8 cellular contexts compared by ENCODE assay signal in the genomic region with DNA sequence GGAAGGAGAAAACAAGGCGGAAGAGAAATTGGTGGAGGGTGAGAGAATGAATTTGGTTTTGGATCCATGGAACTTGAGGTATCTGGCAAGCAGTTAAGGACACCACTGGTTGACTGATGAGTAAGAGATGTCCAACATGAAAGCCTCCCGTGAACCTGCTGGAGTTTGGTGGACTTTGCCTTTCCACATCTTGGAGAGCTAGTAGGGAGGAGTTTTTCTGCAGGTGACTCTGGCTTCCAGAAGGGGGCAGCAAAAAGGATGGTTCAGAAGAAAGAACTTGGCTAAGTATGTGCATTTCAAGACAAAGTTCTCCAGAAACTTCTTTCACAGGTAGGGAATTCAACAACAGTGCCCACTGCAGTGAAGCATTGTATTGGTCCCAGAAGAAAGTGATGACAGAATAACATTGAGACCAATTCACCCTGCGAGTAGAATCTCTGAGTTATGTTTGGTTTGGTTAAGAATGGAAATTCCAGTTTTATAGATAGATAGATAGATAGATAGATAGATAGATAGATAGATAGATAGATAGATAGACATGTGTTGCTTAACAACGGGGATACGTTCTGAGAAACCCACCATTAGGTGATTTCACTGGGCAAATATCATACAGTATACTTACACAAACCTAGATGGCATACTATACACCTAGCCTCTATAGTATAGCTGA. TPM values are rescaled to one million over a fixed set of nuclear protein-coding genes. Genes with fewer than 3 reads are reported as not detected.
A peak's percentile ranks its signal among the peaks of the same experiment; 100 is the strongest.
DNase-seq lines count a peak whose midpoint lies in the region; ATAC-seq, FAIRE-seq and TF ChIP-seq lines count a peak whose summit lies in the region.

No MANE protein-coding gene starts in this region.

- H3K27me3 ChIP-seq in AG04450 (ENCODE audit: control insufficient read depth, insufficient read depth, low read length), result no peaks in the 10 kb centered on the region
- H3K27me3 ChIP-seq in bronchial epithelial cell (ENCODE audit: control insufficient read depth, insufficient read depth, low read length), result no peaks in the 10 kb centered on the region

- FAIRE-seq in bronchial epithelial cell (lab: Jason Lieb, UNC), result no peak

- H3K9me3 ChIP-seq in AG04450 (ENCODE audit: control insufficient read depth, insufficient read depth, low read length), result no peaks in the 10 kb centered on the region

- peaks cover 7% of the 10 kb centered on the region for H3K9me3 Mint-ChIP-seq in neural crest cell

- H3K27me3 Mint-ChIP-seq in neural crest cell (ENCODE audit: low read depth), result peaks cover 2% of the 10 kb centered on the region

- DNase-seq in AG04450 (ENCODE audit: low read depth, low spot score) (no peak), NAMALWA (ENCODE audit: low spot score) (peak; percentile 44), bronchial epithelial cell (ENCODE audit: low read depth) (peak; percentile 43), neural crest cell (ENCODE audit: low read depth, low spot score) (no peak), Ammon's horn (ENCODE audit: low spot score) (no peak), DMS79 treated with DMSO at 0.1 percent for 48 hours (lab: John Stamatoyannopoulos, UW) (no peak)

- no peak overlapping the region for H3K27ac Mint-ChIP-seq in neural crest cell (ENCODE audit: unreplicated experiment)

- H3K4me3 ChIP-seq in AG04450 (ENCODE audit: low read depth, low read length) (no peak overlapping the region), bronchial epithelial cell (ENCODE audit: low read depth, low read length) (no peak overlapping the region)

- no peak overlapping the region for H3K4me3 Mint-ChIP-seq in neural crest cell

- ATAC-seq in GM21619 (IDR thresholded peaks at IDR 0.05; ENCODE audit: unreplicated experiment), result no peak

- TF ChIP-seq CTCF in AG04450 (IDR thresholded peaks at IDR 0.05; ENCODE audit: low read depth, low read length) (peak; percentile 70), GM12874 (IDR thresholded peaks at IDR 0.05; ENCODE audit: insufficient read depth, low read depth, low read length) (peak; percentile 69), bronchial epithelial cell (IDR thresholded peaks at IDR 0.05; ENCODE audit: insufficient read depth, low read length, severe bottlenecking) (peak; percentile 79), neural crest cell (conservative IDR thresholded peaks at IDR 0.05) (peak; percentile 58)

- H3K27ac ChIP-seq in AG04450 (ENCODE audit: low read depth, low read length), result no peak overlapping the region

- no peaks in the 10 kb centered on the region for H3K36me3 ChIP-seq in bronchial epithelial cell (ENCODE audit: control insufficient read depth, insufficient read depth, low read length)

- H3K4me1 Mint-ChIP-seq in neural crest cell, result no peaks in the 10 kb centered on the region

- POLR2A ChIA-PET in AG04450 (lab: Yijun Ruan, JAX), result no interaction called here

- H3K36me3 Mint-ChIP-seq in neural crest cell (ENCODE audit: low read depth), result peaks cover 6% of the 10 kb centered on the region

- CTCF ChIA-PET in AG04450 (lab: Charles Lee), result interaction anchor here (0.6 to 3.0 kb wide), 10 partner anchors 8 to 835 kb away, joined by 3 to 13 read pairs (median 4); no protein-coding TSS in a partner anchor

RNA-seq across cellular contexts. Expression of gene DCDC1, which starts 28.5 kb away (rescaled TPM):
- 0.02 TPM in 1 of 2 replicates, not detected in the other for polyA plus RNA-seq in AG04450 (2011; rRNA removed)
- polyA minus RNA-seq in AG04450 (2011; rRNA and poly(A)+ RNA removed), result not detected in 2 replicates
- total RNA-seq in bronchial epithelial cell (not detected in 2 replicates), neural crest cell (2.3 and 2.6 TPM in 2 replicates)

RNA-seq across cellular contexts. Expression of gene DNAJC24, which starts 28.6 kb away (rescaled TPM):
- 14.2 and 17.0 TPM in 2 replicates for polyA plus RNA-seq in AG04450 (2011; rRNA removed)
- 18.8 and 29.9 TPM in 2 replicates for polyA minus RNA-seq in AG04450 (2011; rRNA and poly(A)+ RNA removed)
- total RNA-seq in bronchial epithelial cell (14.2 and 16.9 TPM in 2 replicates), neural crest cell (24.9 and 26.3 TPM in 2 replicates)

Comparison
In these comparisons a context has a peak if more than half of its experiments do, and no peak if none do; other contexts are left out.
1. DNase-seq: peak in NAMALWA (single experiment) and bronchial epithelial cell (single experiment); none in AG04450 (single experiment), neural crest cell (single experiment), Ammon's horn (single experiment) and DMS79 treated with DMSO at 0.1 percent for 48 hours (single experiment).
2. Peak in every context shown above with its lines, with median percentiles within 50 percentile points of each other: CTCF ChIP-seq.